In the genomic region with DNA sequence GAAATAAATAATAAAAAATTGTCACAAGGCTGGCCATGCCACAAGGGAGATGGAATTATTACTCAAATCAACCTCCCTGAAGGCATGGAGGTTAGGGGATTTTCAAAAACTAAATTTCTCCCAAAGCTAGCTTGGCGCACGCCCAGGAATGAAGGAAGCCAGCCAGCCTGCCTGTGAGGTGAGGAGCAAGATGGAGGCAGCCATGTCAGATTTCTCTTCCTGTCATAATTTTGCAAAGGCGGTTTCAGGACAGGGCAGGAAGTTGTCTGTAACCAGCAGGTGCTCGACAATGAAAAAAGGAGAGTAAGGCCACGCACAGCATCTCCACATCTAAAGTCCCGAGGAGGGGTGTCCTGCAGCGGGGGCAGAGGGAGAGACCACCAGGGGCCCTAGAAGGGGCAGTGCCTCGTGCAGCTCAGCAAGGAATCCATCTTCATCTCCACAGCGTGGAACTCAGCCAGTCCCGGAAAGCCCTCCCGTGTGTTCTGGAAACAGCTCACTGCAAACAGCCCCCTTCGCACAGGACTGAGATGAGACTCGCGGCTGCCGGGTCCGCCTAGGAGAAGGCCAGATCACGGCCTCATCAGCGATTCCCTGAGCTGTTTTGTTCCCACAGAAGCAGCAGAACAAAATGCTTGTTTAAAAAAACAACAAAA, we compare ENCODE assay signal across 1 cellular context.
TF ChIP-seq lines count a peak whose summit lies in the region.

No MANE protein-coding gene starts in this region.

TF ChIP-seq in GM23338, 12 proteins besides CTCF, POLR2A, EP300 and RAD21:
- TF ChIP-seq, protein P1, sequence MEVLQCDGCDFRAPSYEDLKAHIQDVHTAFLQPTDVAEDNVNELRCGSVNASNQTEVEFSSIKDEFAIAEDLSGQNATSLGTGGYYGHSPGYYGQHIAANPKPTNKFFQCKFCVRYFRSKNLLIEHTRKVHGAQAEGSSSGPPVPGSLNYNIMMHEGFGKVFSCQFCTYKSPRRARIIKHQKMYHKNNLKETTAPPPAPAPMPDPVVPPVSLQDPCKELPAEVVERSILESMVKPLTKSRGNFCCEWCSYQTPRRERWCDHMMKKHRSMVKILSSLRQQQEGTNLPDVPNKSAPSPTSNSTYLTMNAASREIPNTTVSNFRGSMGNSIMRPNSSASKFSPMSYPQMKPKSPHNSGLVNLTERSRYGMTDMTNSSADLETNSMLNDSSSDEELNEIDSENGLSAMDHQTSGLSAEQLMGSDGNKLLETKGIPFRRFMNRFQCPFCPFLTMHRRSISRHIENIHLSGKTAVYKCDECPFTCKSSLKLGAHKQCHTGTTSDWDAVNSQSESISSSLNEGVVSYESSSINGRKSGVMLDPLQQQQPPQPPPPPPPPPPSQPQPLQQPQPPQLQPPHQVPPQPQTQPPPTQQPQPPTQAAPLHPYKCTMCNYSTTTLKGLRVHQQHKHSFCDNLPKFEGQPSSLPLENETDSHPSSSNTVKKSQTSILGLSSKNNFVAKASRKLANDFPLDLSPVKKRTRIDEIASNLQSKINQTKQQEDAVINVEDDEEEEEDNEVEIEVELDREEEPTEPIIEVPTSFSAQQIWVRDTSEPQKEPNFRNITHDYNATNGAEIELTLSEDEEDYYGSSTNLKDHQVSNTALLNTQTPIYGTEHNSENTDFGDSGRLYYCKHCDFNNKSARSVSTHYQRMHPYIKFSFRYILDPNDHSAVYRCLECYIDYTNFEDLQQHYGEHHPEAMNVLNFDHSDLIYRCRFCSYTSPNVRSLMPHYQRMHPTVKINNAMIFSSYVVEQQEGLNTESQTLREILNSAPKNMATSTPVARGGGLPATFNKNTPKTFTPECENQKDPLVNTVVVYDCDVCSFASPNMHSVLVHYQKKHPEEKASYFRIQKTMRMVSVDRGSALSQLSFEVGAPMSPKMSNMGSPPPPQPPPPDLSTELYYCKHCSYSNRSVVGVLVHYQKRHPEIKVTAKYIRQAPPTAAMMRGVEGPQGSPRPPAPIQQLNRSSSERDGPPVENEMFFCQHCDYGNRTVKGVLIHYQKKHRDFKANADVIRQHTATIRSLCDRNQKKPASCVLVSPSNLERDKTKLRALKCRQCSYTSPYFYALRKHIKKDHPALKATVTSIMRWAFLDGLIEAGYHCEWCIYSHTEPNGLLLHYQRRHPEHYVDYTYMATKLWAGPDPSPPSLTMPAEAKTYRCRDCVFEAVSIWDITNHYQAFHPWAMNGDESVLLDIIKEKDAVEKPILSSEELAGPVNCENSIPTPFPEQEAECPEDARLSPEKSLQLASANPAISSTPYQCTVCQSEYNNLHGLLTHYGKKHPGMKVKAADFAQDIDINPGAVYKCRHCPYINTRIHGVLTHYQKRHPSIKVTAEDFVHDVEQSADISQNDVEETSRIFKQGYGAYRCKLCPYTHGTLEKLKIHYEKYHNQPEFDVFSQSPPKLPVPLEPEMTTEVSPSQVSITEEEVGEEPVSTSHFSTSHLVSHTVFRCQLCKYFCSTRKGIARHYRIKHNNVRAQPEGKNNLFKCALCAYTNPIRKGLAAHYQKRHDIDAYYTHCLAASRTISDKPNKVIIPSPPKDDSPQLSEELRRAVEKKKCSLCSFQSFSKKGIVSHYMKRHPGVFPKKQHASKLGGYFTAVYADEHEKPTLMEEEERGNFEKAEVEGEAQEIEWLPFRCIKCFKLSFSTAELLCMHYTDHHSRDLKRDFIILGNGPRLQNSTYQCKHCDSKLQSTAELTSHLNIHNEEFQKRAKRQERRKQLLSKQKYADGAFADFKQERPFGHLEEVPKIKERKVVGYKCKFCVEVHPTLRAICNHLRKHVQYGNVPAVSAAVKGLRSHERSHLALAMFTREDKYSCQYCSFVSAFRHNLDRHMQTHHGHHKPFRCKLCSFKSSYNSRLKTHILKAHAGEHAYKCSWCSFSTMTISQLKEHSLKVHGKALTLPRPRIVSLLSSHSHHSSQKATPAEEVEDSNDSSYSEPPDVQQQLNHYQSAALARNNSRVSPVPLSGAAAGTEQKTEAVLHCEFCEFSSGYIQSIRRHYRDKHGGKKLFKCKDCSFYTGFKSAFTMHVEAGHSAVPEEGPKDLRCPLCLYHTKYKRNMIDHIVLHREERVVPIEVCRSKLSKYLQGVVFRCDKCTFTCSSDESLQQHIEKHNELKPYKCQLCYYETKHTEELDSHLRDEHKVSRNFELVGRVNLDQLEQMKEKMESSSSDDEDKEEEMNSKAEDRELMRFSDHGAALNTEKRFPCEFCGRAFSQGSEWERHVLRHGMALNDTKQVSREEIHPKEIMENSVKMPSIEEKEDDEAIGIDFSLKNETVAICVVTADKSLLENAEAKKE (CRISPR knock-in tag; IDR thresholded peaks at IDR 0.05): no peak
- TF ChIP-seq JUNB (IDR thresholded peaks at IDR 0.05; ENCODE audit: unreplicated experiment) (no peak), EZH2phosphoT487 (IDR thresholded peaks at IDR 0.05; ENCODE audit: unreplicated experiment) (no peak), CREB1 (CRISPR knock-in tag; IDR thresholded peaks at IDR 0.05; ENCODE audit: low read depth) (no peak), NANOG (IDR thresholded peaks at IDR 0.05; ENCODE audit: borderline replicate concordance) (no peak), ZNF114 (CRISPR knock-in tag; IDR thresholded peaks at IDR 0.05) (no peak), POLR2AphosphoS5 (IDR thresholded peaks at IDR 0.05; ENCODE audit: low read depth) (no peak), EZH2 (IDR thresholded peaks at IDR 0.05; ENCODE audit: low read depth, unreplicated experiment) (no peak), STAT1 (IDR thresholded peaks at IDR 0.05; ENCODE audit: unreplicated experiment) (no peak), ZNF331 (CRISPR knock-in tag; IDR thresholded peaks at IDR 0.05; ENCODE audit: low read depth) (no peak)
- TF ChIP-seq, protein P2, sequence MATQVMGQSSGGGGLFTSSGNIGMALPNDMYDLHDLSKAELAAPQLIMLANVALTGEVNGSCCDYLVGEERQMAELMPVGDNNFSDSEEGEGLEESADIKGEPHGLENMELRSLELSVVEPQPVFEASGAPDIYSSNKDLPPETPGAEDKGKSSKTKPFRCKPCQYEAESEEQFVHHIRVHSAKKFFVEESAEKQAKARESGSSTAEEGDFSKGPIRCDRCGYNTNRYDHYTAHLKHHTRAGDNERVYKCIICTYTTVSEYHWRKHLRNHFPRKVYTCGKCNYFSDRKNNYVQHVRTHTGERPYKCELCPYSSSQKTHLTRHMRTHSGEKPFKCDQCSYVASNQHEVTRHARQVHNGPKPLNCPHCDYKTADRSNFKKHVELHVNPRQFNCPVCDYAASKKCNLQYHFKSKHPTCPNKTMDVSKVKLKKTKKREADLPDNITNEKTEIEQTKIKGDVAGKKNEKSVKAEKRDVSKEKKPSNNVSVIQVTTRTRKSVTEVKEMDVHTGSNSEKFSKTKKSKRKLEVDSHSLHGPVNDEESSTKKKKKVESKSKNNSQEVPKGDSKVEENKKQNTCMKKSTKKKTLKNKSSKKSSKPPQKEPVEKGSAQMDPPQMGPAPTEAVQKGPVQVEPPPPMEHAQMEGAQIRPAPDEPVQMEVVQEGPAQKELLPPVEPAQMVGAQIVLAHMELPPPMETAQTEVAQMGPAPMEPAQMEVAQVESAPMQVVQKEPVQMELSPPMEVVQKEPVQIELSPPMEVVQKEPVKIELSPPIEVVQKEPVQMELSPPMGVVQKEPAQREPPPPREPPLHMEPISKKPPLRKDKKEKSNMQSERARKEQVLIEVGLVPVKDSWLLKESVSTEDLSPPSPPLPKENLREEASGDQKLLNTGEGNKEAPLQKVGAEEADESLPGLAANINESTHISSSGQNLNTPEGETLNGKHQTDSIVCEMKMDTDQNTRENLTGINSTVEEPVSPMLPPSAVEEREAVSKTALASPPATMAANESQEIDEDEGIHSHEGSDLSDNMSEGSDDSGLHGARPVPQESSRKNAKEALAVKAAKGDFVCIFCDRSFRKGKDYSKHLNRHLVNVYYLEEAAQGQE (IDR thresholded peaks at IDR 0.05; ENCODE audit: unreplicated experiment): no peak
- TF ChIP-seq, protein P3, sequence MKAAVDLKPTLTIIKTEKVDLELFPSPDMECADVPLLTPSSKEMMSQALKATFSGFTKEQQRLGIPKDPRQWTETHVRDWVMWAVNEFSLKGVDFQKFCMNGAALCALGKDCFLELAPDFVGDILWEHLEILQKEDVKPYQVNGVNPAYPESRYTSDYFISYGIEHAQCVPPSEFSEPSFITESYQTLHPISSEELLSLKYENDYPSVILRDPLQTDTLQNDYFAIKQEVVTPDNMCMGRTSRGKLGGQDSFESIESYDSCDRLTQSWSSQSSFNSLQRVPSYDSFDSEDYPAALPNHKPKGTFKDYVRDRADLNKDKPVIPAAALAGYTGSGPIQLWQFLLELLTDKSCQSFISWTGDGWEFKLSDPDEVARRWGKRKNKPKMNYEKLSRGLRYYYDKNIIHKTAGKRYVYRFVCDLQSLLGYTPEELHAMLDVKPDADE (IDR thresholded peaks at IDR 0.05): no peak
